In genomic region chr20:9609892-9610502, GRCh38 we compare ENCODE assay signal across 8 cellular contexts.
DNase-seq lines count a peak whose midpoint lies in the region; ATAC-seq and TF ChIP-seq lines count a peak whose summit lies in the region.

No MANE protein-coding gene starts in this region.

- no peaks in the 10 kb centered on the region for H3K4me1 Mint-ChIP-seq in activated CD4-positive, alpha-beta T cell treated with anti-CD3 and anti-CD28 coated beads, Interleukin-2, amount 10 ng/mL, durations not matched to agents 24 days and 14 days

- no peaks in the 10 kb centered on the region for H3K36me3 ChIP-seq in cardiac muscle cell
- no peaks in the 10 kb centered on the region for H3K36me3 ChIP-seq in psoas muscle (ENCODE audit: insufficient read depth in 1 of 2, low read depth in 1 of 2)

- TF ChIP-seq CTCF in cardiac muscle cell (IDR thresholded peaks at IDR 0.05; ENCODE audit: low read depth, low read length) = peak; percentile 62
- TF ChIP-seq CTCF in foreskin fibroblast (IDR thresholded peaks at IDR 0.05; ENCODE audit: low read depth, low read length) = peak; percentile 67
- TF ChIP-seq CTCF in psoas muscle (IDR thresholded peaks at IDR 0.05) = peak; percentile 73

- H3K27ac ChIP-seq in cardiac muscle cell = no peak overlapping the region
- H3K27ac ChIP-seq in psoas muscle = no peak overlapping the region

- H3K9me3 ChIP-seq in cardiac muscle cell (ENCODE audit: low read depth) (no peaks in the 10 kb centered on the region), psoas muscle (no peaks in the 10 kb centered on the region)

- H3K9me3 Mint-ChIP-seq in activated CD4-positive, alpha-beta T cell treated with anti-CD3 and anti-CD28 coated beads, Interleukin-2, amount 10 ng/mL, durations not matched to agents 24 days and 14 days = no peaks in the 10 kb centered on the region

- WGBS in psoas muscle, 3 donors = 27 to 32% (median 31%) methylated on average over 7 of the region's 7 CpGs

- H3K4me3 Mint-ChIP-seq in activated CD4-positive, alpha-beta T cell treated with anti-CD3 and anti-CD28 coated beads, Interleukin-2, amount 10 ng/mL, durations not matched to agents 24 days and 14 days = no peak overlapping the region

- no peaks in the 10 kb centered on the region for H3K27me3 ChIP-seq in cardiac muscle cell
- no peaks in the 10 kb centered on the region for H3K27me3 ChIP-seq in psoas muscle (ENCODE audit: insufficient read depth in 3 of 3, low read length in 2 of 3)

- no peaks in the 10 kb centered on the region for H3K27me3 Mint-ChIP-seq in activated CD4-positive, alpha-beta T cell treated with anti-CD3 and anti-CD28 coated beads, Interleukin-2, amount 10 ng/mL, durations not matched to agents 24 days and 14 days

- intact Hi-C loops in left cardiac atrium (cut with DNase I) = loop anchor here (1.0 to 10.0 kb wide), 5 partner anchors 145 to 1935 kb away; no protein-coding TSS in a partner anchor
- intact Hi-C loops in activated CD4-positive, alpha-beta T cell treated with anti-CD3 and anti-CD28 coated beads, Interleukin-2, amount 10 ng/mL, durations not matched to agents 24 days and 14 days (cut with micrococcal nuclease) = loop anchor here (1.0 kb wide), 1 partner anchor 202 kb away; no protein-coding TSS in a partner anchor
- intact Hi-C loops in psoas muscle (cut with DNase I) = loop anchor here (1.0 to 10.0 kb wide), 2 partner anchors 202 to 1935 kb away; no protein-coding TSS in a partner anchor

- no peaks in the 10 kb centered on the region for H3K36me3 Mint-ChIP-seq in activated CD4-positive, alpha-beta T cell treated with anti-CD3 and anti-CD28 coated beads, Interleukin-2, amount 10 ng/mL, durations not matched to agents 24 days and 14 days (ENCODE audit: low read depth)

- H3K4me1 ChIP-seq in cardiac muscle cell (ENCODE audit: low read depth) (no peaks in the 10 kb centered on the region), psoas muscle (no peaks in the 10 kb centered on the region)

- no peak for ATAC-seq in left cardiac atrium
- peak; percentile 68 for ATAC-seq in HG02642 (IDR thresholded peaks at IDR 0.05; ENCODE audit: poor library complexity, unreplicated experiment)
- ATAC-seq in psoas muscle = peak in 1 of 4 donors; percentile 54

- H3K27ac Mint-ChIP-seq in activated CD4-positive, alpha-beta T cell treated with anti-CD3 and anti-CD28 coated beads, Interleukin-2, amount 10 ng/mL, durations not matched to agents 24 days and 14 days = no peak overlapping the region

- no peak overlapping the region for H3K4me3 ChIP-seq in cardiac muscle cell
- no peak overlapping the region for H3K4me3 ChIP-seq in foreskin fibroblast (ENCODE audit: low read depth in 1 of 2, low read length in 2 of 2)
- no peak overlapping the region for H3K4me3 ChIP-seq in psoas muscle

- DNase-seq in cardiac muscle cell (ENCODE audit: low read depth in 1 of 2, low spot score in 1 of 2) (peak; percentile 76 to 77), left cardiac atrium (no peak), NCI-H2081 (lab: John Stamatoyannopoulos, UW) (peak; percentile 63 to 67), foreskin fibroblast (peak; percentile 54 to 84), psoas muscle (no peak)
- peak; percentile 59 for DNase-seq in activated CD4-positive, alpha-beta T cell treated with anti-CD3 and anti-CD28 coated beads, Interleukin-2, amount 10 ng/mL, durations not matched to agents 24 days and 14 days
- DNase-seq in activated effector memory CD4-positive, alpha-beta T cell treated with Interleukin-2 at 50 U/mL for 16 hours = no peak

Comparison
In these comparisons a context has a peak if more than half of its experiments do, and no peak if none do; other contexts are left out.
1. DNase-seq: peak in cardiac muscle cell (2 of 2), NCI-H2081 (2 of 2), activated CD4-positive, alpha-beta T cell treated with anti-CD3 and anti-CD28 coated beads, Interleukin-2, amount 10 ng/mL, durations not matched to agents 24 days and 14 days (single experiment) and foreskin fibroblast (2 of 2); none in left cardiac atrium (single experiment), psoas muscle (0 of 2) and activated effector memory CD4-positive, alpha-beta T cell treated with Interleukin-2 at 50 U/mL for 16 hours (single experiment).
2. Peak in every context shown above with its lines, with median percentiles within 50 percentile points of each other: CTCF ChIP-seq.